Comparison of ENCODE assay signal across 1 cellular context in the genomic region with DNA sequence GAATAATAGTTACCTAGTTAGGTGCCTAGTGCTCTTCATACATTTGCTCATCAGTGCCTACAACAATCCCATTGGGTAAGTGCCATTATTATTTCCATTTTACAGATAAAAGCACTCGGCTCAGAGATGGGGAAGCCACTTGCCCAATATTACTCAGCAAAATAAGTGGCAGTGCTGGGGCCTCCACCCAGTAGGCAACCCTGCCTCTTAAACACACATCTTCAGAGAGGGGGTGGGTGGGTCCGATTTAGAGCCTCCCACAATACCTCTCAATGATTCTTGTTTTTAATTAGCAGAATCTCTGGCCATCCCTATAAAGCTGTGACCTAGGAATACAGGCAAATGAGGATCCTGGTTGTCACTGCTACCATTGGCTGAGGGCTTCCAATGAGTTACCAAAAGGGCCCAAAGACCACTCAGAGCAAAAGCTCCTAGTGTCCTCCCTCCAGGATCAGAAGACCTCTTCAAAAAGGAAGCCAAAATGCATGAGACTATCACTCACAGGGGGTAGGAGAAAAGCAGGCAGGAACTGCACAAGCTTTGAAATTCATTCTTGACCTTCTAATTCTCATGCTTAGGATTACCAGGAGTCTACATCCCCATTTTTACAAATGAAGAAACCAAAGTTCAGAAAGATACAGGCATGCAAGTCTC.
A peak's percentile ranks its signal among the peaks of the same experiment; 100 is the strongest.
TF ChIP-seq lines count a peak whose summit lies in the region.

No MANE protein-coding gene starts in this region.

TF ChIP-seq in GM12878, 131 proteins besides CTCF, POLR2A, EP300 and RAD21:
- TF ChIP-seq NR2F1 (conservative IDR thresholded peaks at IDR 0.05) = 0 out of 2 replicates have a peak, but pooled peaks have one; percentile 8
- TF ChIP-seq LARP7 (IDR thresholded peaks at IDR 0.05) = 0 out of 2 replicates have a peak, but pooled peaks have one; percentile 16
- TF ChIP-seq JUNB (IDR thresholded peaks at IDR 0.05) = peak; percentile 37; the same call in 1 of the 2 replicates
- peak; percentile 29; the same call in 1 of the 2 replicates for TF ChIP-seq NFIC (IDR thresholded peaks at IDR 0.05; ENCODE audit: low read depth, low read length)
- no peak for TF ChIP-seq KDM1A (IDR thresholded peaks at IDR 0.05; ENCODE audit: borderline replicate concordance)
- TF ChIP-seq MEF2B (IDR thresholded peaks at IDR 0.05; ENCODE audit: partially characterized antibody, poor library complexity, severe bottlenecking) = no peak
- no peak for TF ChIP-seq ZNF622 (IDR thresholded peaks at IDR 0.05)
- no peak for TF ChIP-seq MYC (IDR thresholded peaks at IDR 0.05; ENCODE audit: insufficient read depth, insufficient read length, insufficient replicate concordance, low read length, severe bottlenecking)
- 0 out of 2 replicates have a peak, but pooled peaks have one; percentile 2 for TF ChIP-seq FOXM1 (IDR thresholded peaks at IDR 0.05; ENCODE audit: low read depth, low read length)
- peak; percentile 29; the same call in 1 of the 2 replicates for TF ChIP-seq TCF7 (IDR thresholded peaks at IDR 0.05; ENCODE audit: borderline replicate concordance)
- TF ChIP-seq SPI1 (IDR thresholded peaks at IDR 0.05; ENCODE audit: borderline replicate concordance, insufficient read depth, low read depth, low read length) = 0 out of 2 replicates have a peak, but pooled peaks have one; percentile 7
- TF ChIP-seq, protein P1, sequence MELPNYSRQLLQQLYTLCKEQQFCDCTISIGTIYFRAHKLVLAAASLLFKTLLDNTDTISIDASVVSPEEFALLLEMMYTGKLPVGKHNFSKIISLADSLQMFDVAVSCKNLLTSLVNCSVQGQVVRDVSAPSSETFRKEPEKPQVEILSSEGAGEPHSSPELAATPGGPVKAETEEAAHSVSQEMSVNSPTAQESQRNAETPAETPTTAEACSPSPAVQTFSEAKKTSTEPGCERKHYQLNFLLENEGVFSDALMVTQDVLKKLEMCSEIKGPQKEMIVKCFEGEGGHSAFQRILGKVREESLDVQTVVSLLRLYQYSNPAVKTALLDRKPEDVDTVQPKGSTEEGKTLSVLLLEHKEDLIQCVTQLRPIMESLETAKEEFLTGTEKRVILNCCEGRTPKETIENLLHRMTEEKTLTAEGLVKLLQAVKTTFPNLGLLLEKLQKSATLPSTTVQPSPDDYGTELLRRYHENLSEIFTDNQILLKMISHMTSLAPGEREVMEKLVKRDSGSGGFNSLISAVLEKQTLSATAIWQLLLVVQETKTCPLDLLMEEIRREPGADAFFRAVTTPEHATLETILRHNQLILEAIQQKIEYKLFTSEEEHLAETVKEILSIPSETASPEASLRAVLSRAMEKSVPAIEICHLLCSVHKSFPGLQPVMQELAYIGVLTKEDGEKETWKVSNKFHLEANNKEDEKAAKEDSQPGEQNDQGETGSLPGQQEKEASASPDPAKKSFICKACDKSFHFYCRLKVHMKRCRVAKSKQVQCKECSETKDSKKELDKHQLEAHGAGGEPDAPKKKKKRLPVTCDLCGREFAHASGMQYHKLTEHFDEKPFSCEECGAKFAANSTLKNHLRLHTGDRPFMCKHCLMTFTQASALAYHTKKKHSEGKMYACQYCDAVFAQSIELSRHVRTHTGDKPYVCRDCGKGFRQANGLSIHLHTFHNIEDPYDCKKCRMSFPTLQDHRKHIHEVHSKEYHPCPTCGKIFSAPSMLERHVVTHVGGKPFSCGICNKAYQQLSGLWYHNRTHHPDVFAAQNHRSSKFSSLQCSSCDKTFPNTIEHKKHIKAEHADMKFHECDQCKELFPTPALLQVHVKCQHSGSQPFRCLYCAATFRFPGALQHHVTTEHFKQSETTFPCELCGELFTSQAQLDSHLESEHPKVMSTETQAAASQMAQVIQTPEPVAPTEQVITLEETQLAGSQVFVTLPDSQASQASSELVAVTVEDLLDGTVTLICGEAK (IDR thresholded peaks at IDR 0.05; ENCODE audit: borderline replicate concordance) = no peak
- TF ChIP-seq CBFB (IDR thresholded peaks at IDR 0.05; ENCODE audit: low read depth) = no peak
- TF ChIP-seq, protein P2, sequence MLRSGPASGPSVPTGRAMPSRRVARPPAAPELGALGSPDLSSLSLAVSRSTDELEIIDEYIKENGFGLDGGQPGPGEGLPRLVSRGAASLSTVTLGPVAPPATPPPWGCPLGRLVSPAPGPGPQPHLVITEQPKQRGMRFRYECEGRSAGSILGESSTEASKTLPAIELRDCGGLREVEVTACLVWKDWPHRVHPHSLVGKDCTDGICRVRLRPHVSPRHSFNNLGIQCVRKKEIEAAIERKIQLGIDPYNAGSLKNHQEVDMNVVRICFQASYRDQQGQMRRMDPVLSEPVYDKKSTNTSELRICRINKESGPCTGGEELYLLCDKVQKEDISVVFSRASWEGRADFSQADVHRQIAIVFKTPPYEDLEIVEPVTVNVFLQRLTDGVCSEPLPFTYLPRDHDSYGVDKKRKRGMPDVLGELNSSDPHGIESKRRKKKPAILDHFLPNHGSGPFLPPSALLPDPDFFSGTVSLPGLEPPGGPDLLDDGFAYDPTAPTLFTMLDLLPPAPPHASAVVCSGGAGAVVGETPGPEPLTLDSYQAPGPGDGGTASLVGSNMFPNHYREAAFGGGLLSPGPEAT (IDR thresholded peaks at IDR 0.05; ENCODE audit: low read depth) = no peak
- TF ChIP-seq, protein P3, sequence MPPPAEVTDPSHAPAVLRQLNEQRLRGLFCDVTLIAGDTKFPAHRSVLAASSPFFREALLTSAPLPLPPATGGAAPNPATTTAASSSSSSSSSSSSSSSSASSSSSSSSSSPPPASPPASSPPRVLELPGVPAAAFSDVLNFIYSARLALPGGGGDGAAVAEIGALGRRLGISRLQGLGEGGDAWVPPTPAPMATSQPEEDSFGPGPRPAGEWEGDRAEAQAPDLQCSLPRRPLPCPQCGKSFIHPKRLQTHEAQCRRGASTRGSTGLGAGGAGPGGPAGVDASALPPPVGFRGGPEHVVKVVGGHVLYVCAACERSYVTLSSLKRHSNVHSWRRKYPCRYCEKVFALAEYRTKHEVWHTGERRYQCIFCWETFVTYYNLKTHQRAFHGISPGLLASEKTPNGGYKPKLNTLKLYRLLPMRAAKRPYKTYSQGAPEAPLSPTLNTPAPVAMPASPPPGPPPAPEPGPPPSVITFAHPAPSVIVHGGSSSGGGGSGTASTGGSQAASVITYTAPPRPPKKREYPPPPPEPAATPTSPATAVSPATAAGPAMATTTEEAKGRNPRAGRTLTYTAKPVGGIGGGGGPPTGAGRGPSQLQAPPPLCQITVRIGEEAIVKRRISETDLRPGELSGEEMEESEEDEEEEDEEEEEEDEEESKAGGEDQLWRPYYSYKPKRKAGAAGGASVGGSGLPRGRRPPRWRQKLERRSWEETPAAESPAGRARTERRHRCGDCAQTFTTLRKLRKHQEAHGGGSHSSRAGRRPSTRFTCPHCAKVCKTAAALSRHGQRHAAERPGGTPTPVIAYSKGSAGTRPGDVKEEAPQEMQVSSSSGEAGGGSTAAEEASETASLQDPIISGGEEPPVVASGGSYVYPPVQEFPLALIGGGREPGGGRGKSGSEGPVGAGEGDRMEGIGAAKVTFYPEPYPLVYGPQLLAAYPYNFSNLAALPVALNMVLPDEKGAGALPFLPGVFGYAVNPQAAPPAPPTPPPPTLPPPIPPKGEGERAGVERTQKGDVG (CRISPR knock-in tag; IDR thresholded peaks at IDR 0.05) = no peak
- no peak for TF ChIP-seq ZBED1 (IDR thresholded peaks at IDR 0.05; ENCODE audit: borderline replicate concordance)
- no peak for TF ChIP-seq STAT3 (IDR thresholded peaks at IDR 0.05; ENCODE audit: low read depth, low read length)
- TF ChIP-seq SUPT20H (IDR thresholded peaks at IDR 0.05; ENCODE audit: borderline replicate concordance, control insufficient read depth, low read depth, low read length) = no peak
- TF ChIP-seq, protein P4, sequence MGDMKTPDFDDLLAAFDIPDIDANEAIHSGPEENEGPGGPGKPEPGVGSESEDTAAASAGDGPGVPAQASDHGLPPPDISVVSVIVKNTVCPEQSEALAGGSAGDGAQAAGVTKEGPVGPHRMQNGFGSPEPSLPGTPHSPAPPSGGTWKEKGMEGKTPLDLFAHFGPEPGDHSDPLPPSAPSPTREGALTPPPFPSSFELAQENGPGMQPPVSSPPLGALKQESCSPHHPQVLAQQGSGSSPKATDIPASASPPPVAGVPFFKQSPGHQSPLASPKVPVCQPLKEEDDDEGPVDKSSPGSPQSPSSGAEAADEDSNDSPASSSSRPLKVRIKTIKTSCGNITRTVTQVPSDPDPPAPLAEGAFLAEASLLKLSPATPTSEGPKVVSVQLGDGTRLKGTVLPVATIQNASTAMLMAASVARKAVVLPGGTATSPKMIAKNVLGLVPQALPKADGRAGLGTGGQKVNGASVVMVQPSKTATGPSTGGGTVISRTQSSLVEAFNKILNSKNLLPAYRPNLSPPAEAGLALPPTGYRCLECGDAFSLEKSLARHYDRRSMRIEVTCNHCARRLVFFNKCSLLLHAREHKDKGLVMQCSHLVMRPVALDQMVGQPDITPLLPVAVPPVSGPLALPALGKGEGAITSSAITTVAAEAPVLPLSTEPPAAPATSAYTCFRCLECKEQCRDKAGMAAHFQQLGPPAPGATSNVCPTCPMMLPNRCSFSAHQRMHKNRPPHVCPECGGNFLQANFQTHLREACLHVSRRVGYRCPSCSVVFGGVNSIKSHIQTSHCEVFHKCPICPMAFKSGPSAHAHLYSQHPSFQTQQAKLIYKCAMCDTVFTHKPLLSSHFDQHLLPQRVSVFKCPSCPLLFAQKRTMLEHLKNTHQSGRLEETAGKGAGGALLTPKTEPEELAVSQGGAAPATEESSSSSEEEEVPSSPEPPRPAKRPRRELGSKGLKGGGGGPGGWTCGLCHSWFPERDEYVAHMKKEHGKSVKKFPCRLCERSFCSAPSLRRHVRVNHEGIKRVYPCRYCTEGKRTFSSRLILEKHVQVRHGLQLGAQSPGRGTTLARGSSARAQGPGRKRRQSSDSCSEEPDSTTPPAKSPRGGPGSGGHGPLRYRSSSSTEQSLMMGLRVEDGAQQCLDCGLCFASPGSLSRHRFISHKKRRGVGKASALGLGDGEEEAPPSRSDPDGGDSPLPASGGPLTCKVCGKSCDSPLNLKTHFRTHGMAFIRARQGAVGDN (IDR thresholded peaks at IDR 0.05) = peak; percentile 64
- peak; percentile 0 for TF ChIP-seq SMAD1 (IDR thresholded peaks at IDR 0.05; ENCODE audit: low read depth, partially characterized antibody)
- no peak for TF ChIP-seq HCFC1 (IDR thresholded peaks at IDR 0.05; ENCODE audit: low read length)
